Comparison of ENCODE assay signal across 13 cellular contexts in the genomic region with DNA sequence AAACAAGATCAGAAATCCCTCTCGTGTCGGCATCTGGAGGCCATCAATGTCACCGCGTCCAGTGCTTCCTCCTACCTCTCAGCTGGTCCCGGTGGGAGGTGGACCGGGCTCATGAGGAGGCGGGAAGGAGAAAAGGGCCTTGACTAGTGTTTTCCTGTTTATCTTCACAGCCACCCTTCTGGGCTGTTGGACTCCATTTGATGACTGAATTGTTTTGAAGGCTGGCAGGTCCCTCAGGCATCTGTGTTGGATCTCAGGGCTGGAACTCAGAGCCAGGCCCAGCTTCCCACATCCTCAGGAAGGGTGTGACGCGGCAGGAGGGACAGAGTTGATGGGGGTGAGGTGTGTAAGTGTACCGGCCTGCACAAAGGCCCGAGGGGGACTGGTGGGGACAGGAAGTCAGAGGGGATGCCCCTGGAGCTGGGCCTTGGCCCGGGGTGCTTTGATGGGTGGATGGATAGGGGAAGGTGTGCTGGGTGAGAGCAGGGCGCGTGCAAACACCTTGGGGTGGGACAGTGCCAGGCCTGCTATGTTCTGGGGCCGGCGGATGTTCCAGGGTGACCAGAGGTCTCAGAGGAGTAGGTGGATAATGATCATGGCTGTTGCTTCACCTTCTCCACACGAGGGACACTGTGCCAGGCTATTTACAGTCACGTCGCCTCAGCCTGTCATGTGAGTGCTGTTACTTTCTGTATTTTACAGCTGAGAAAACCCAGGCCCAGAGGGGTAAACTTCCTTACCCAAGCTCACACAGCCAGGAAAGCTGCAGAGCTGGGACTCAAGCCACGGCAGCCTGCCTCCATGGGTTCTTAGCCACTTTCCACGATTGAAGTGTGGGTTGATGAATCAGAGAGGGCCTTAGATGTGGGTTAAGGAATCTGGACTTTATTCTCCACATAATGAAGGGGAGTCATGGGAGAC. TPM values are rescaled to one million over a fixed set of nuclear protein-coding genes. Genes with fewer than 3 reads are reported as not detected.
A peak's percentile ranks its signal among the peaks of the same experiment; 100 is the strongest.
DNase-seq lines count a peak whose midpoint lies in the region; TF ChIP-seq lines count a peak whose summit lies in the region.
"Had no signal": no experiment of that assay in that cellular context is flagged by ENCODE, and none has a peak within 500 bp of the region (broad histone marks: within the 10 kb centered on the region; RNA-seq: fewer than 3 reads in every experiment).

No MANE protein-coding gene starts in this region.

- H3K36me3 ChIP-seq in left ventricle myocardium inferior: no peaks in the 10 kb centered on the region
- no peaks in the 10 kb centered on the region for H3K36me3 ChIP-seq in rectal smooth muscle tissue (ENCODE audit: control insufficient read depth, insufficient read depth, low read length)
- H3K36me3 ChIP-seq in WERI-Rb-1: no peaks in the 10 kb centered on the region
- no peaks in the 10 kb centered on the region for H3K36me3 ChIP-seq in brain microvascular endothelial cell (replicated peaks)

- peak overlapping the region; percentile 73 for H3K27ac ChIP-seq in left ventricle myocardium inferior (replicated peaks)
- H3K27ac ChIP-seq in rectal smooth muscle tissue (ENCODE audit: low read depth, low read length): peak overlapping the region; percentile 85
- no peak overlapping the region for H3K27ac ChIP-seq in WERI-Rb-1
- H3K27ac ChIP-seq in brain microvascular endothelial cell: no peak overlapping the region
- H3K27ac ChIP-seq: HL-60 had no signal

- intact Hi-C loops in left ventricle myocardium inferior (cut with micrococcal nuclease): no loop called here

- no peak overlapping the region for H3K9ac ChIP-seq in rectal smooth muscle tissue (ENCODE audit: low read length)

- peaks cover 39% of the 10 kb centered on the region for H3K4me1 ChIP-seq in left ventricle myocardium inferior
- H3K4me1 ChIP-seq in rectal smooth muscle tissue (ENCODE audit: control insufficient read depth, insufficient read depth, low read length): peaks cover 31% of the 10 kb centered on the region

- TF ChIP-seq CTCF in left ventricle myocardium inferior (IDR thresholded peaks at IDR 0.05; ENCODE audit: borderline replicate concordance): no peak
- TF ChIP-seq CTCF in WERI-Rb-1 (IDR thresholded peaks at IDR 0.05; ENCODE audit: low read depth, low read length): no peak
- TF ChIP-seq CTCF in brain microvascular endothelial cell (IDR thresholded peaks at IDR 0.05; ENCODE audit: low read depth, low read length, missing control alignments): no peak

- H3K27me3 ChIP-seq in left ventricle myocardium inferior (ENCODE audit: low read depth) (no peaks in the 10 kb centered on the region), rectal smooth muscle tissue (ENCODE audit: control insufficient read depth, insufficient read depth, low read length) (no peaks in the 10 kb centered on the region), WERI-Rb-1 (ENCODE audit: insufficient read depth, low read depth, severe bottlenecking) (no peaks in the 10 kb centered on the region), brain microvascular endothelial cell (replicated peaks) (no peaks in the 10 kb centered on the region)

- in situ Hi-C loops in brain microvascular endothelial cell (cut with HindIII; ENCODE audit: low pct_ligation_motif_present, low sequenced_read_pairs): no loop called here

- DNase-seq in ELF-1 (ENCODE audit: low read depth, low spot score): peak; percentile 84
- DNase-seq in SK-N-DZ (ENCODE audit: low spot score): peak; percentile 84
- peak; percentile 44 for DNase-seq in left ventricle myocardium inferior
- DNase-seq in DMS 273 treated with DMSO at 0.1 percent for 48 hours (lab: John Stamatoyannopoulos, UW): no peak
- DNase-seq in WERI-Rb-1: no peak
- no peak for DNase-seq in SIG-M5 (lab: John Stamatoyannopoulos, UW)
- no peak for DNase-seq in brain microvascular endothelial cell
- DNase-seq: activated CD4-positive, alpha-beta T cell treated with anti-CD3 and anti-CD28 coated beads for 4 hours; NCI-H187 treated with DMSO at 0.1 percent for 48 hours; RPMI8226; stimulated activated CD4-positive, alpha-beta T cell treated with anti-CD3 and anti-CD28 coated beads, Interleukin-4, amount 100 ng/mL, for 24 hours had no signal

- H3K4me3 ChIP-seq in left ventricle myocardium inferior: peak overlapping the region; percentile 34
- peak overlapping the region; percentile 21 for H3K4me3 ChIP-seq in rectal smooth muscle tissue (ENCODE audit: low read length)
- no peak overlapping the region for H3K4me3 ChIP-seq in WERI-Rb-1 (ENCODE audit: low read depth, low read length)
- no peak overlapping the region for H3K4me3 ChIP-seq in brain microvascular endothelial cell (ENCODE audit: low read depth, low read length)

- H3K9me3 ChIP-seq in left ventricle myocardium inferior (replicated peaks): peaks cover 7% of the 10 kb centered on the region
- H3K9me3 ChIP-seq in WERI-Rb-1 (ENCODE audit: severe bottlenecking): peaks cover 4% of the 10 kb centered on the region

RNA-seq across cellular contexts. Expression of a gene that starts 17.9 kb away (rescaled TPM):
- 27.3 and 38.4 TPM in 2 replicates for polyA plus RNA-seq in SK-N-DZ (2014; cell fraction: cytosol; rRNA removed)
- 13.9 and 34.3 TPM in 2 replicates for polyA plus RNA-seq in SK-N-DZ (2014; cell fraction: nucleus; rRNA removed)
- 104 TPM for total RNA-seq in left ventricle myocardium inferior

Comparison
In these comparisons a context has a peak if more than half of its experiments do, and no peak if none do; other contexts are left out.
1. DNase-seq: peak in ELF-1 (single experiment), SK-N-DZ (single experiment) and left ventricle myocardium inferior (single experiment); none in DMS 273 treated with DMSO at 0.1 percent for 48 hours (single experiment), WERI-Rb-1 (single experiment), SIG-M5 (single experiment) and brain microvascular endothelial cell (single experiment).
2. H3K27ac ChIP-seq: peak in left ventricle myocardium inferior (single experiment) and rectal smooth muscle tissue (single experiment); none in WERI-Rb-1 (single experiment) and brain microvascular endothelial cell (single experiment).
3. H3K4me3 ChIP-seq: peak in left ventricle myocardium inferior (single experiment) and rectal smooth muscle tissue (single experiment); none in WERI-Rb-1 (single experiment) and brain microvascular endothelial cell (single experiment).